ENCODE assay signal across 17 cellular contexts in genomic region chr3:53038679-53039375, GRCh38.
"Had no signal": no experiment of that assay in that cellular context is flagged by ENCODE, and none has a peak within 500 bp of the region (broad histone marks: within the 10 kb centered on the region; RNA-seq: fewer than 3 reads in every experiment).

No MANE protein-coding gene starts in this region.

- H3K4me1 Mint-ChIP-seq: mesothelial cell of epicardium had no signal

- H3K36me3 ChIP-seq: lower lobe of right lung, suprapubic skin had no signal

- H3K27ac ChIP-seq: lower lobe of right lung, suprapubic skin had no signal

- H3K4me3 ChIP-seq: lower lobe of right lung, suprapubic skin had no signal

- ATAC-seq: effector memory CD8-positive, alpha-beta T cell; esophagus mucosa; lower lobe of right lung; right cardiac atrium; stimulated activated naive B cell treated with anti-CD40 and anti-IgM and Interleukin-4, amounts not matched to agents 10 μg/mL and 1 μg/mL and 100 μg/mL, for 72 hours had no signal

- DNase-seq: activated CD4-positive, CD25-positive, alpha-beta regulatory T cell treated with anti-CD3 and anti-CD28 coated beads, Interleukin-2, amount 50 U/mL, for 72 hours; activated effector memory CD4-positive, alpha-beta T cell treated with anti-CD3 and anti-CD28 coated beads, Interleukin-2, amount 50 U/mL, for 16 hours; amniotic stem cell; effector memory CD8-positive, alpha-beta T cell; hippocampal formation; lower lobe of right lung; naive B cell; right cardiac atrium; stimulated activated CD4-positive, alpha-beta T cell treated with anti-CD3 and anti-CD28 coated beads, Interleukin-1b, Interleukin-23, amount 100 ng/mL, for 48 hours; stimulated activated naive B cell treated with anti-CD40 and anti-IgM and Interleukin-4, amounts not matched to agents 10 μg/mL and 1 μg/mL and 100 μg/mL, for 72 hours had no signal

- H3K36me3 Mint-ChIP-seq: activated naive CD4-positive, alpha-beta T cell treated with anti-CD3 and anti-CD28 coated beads, Interleukin-2, amount 50 U/mL, for 72 hours; brain; mesothelial cell of epicardium; naive B cell; type B pancreatic cell had no signal

- H3K9me3 Mint-ChIP-seq: activated naive CD4-positive, alpha-beta T cell treated with anti-CD3 and anti-CD28 coated beads, Interleukin-2, amount 50 U/mL, for 72 hours; brain; dendritic cell treated with granulocyte-macrophage colony-stimulating factor and Interleukin-4, amounts not matched to agents 40 ng/mL and 50 ng/mL, for 4 days; effector memory CD8-positive, alpha-beta T cell; mesothelial cell of epicardium; naive B cell; stimulated activated naive B cell treated with anti-CD40 and anti-IgM and Interleukin-4, amounts not matched to agents 10 μg/mL and 1 μg/mL and 100 μg/mL, for 72 hours; type B pancreatic cell had no signal

- H3K27me3 Mint-ChIP-seq: brain; effector memory CD8-positive, alpha-beta T cell; naive B cell; stimulated activated naive B cell treated with anti-CD40 and anti-IgM and Interleukin-4, amounts not matched to agents 10 μg/mL and 1 μg/mL and 100 μg/mL, for 72 hours had no signal

- H3K27ac Mint-ChIP-seq: activated naive CD4-positive, alpha-beta T cell treated with anti-CD3 and anti-CD28 coated beads, Interleukin-2, amount 50 U/mL, for 72 hours; brain; dendritic cell treated with granulocyte-macrophage colony-stimulating factor and Interleukin-4, amounts not matched to agents 40 ng/mL and 50 ng/mL, for 4 days; mesothelial cell of epicardium; stimulated activated naive B cell treated with anti-CD40 and anti-IgM and Interleukin-4, amounts not matched to agents 10 μg/mL and 1 μg/mL and 100 μg/mL, for 72 hours; type B pancreatic cell had no signal

- H3K4me3 Mint-ChIP-seq: brain; dendritic cell treated with granulocyte-macrophage colony-stimulating factor and Interleukin-4, amounts not matched to agents 40 ng/mL and 50 ng/mL, for 4 days; mesothelial cell of epicardium; naive B cell; stimulated activated naive B cell treated with anti-CD40 and anti-IgM and Interleukin-4, amounts not matched to agents 10 μg/mL and 1 μg/mL and 100 μg/mL, for 72 hours; type B pancreatic cell had no signal

- H3K9me3 ChIP-seq: lower lobe of right lung, suprapubic skin had no signal

- H3K27me3 ChIP-seq: suprapubic skin had no signal
